11 cellular contexts compared by ENCODE assay signal in the genomic region with DNA sequence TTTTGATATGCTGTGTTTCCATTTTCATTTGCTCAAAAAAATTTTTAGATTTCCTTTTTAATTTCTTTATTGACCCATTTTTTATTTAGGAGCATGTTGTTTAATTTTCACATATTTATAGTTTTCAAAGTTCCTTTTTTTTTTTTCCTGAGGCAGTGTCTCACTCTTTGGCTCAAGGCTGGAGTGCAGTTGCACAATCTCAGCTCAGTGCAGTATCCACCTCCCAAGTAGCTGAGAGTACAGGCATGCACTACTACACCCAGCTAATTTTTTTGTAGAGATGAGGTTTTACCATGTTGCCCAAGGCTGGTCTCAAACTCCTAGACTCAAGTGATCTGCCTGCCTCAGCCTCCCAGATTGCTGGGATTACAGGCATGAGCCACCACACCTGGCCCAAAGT. TPM values are rescaled to one million over a fixed set of nuclear protein-coding genes. Genes with fewer than 3 reads are reported as not detected.
DNase-seq lines count a peak whose midpoint lies in the region; ATAC-seq and TF ChIP-seq lines count a peak whose summit lies in the region.
"Had no signal": no experiment of that assay in that cellular context is flagged by ENCODE, and none has a peak within 500 bp of the region (broad histone marks: within the 10 kb centered on the region; RNA-seq: fewer than 3 reads in every experiment).

No MANE protein-coding gene starts in this region.

- DNase-seq in EL (peak; percentile 54), RWPE2 (ENCODE audit: low spot score) (no peak), fibroblast of the aortic adventitia (ENCODE audit: low read depth) (peak; percentile 90), posterior vena cava (ENCODE audit: low spot score) (peak; percentile 80), NCI-H1694 (lab: John Stamatoyannopoulos, UW) (no peak)
- DNase-seq in activated naive CD8-positive, alpha-beta T cell treated with anti-CD3 and anti-CD28 coated beads, Interleukin-2, amount 50 U/mL, for 24 hours = no peak
- DNase-seq: CD8-positive, alpha-beta memory T cell; NCI-H2081 treated with DMSO at 0.1 percent for 48 hours; stimulated activated CD4-positive, alpha-beta T cell treated with anti-CD3 and anti-CD28 coated beads, Interleukin-15, amount 100 ng/mL, for 24 hours had no signal

- H3K36me3 ChIP-seq in RWPE2 (ENCODE audit: low read depth) = no peaks in the 10 kb centered on the region

- no peaks in the 10 kb centered on the region for H3K9me3 ChIP-seq in RWPE2 (ENCODE audit: severe bottlenecking)

- H3K4me1 ChIP-seq in RWPE2 (ENCODE audit: insufficient read depth, poor library complexity, severe bottlenecking) = no peaks in the 10 kb centered on the region

- H3K9me3 Mint-ChIP-seq in activated naive CD8-positive, alpha-beta T cell treated with anti-CD3 and anti-CD28 coated beads, Interleukin-2, amount 50 U/mL, for 24 hours = peaks cover 8% of the 10 kb centered on the region
- H3K9me3 Mint-ChIP-seq: CD8-positive, alpha-beta memory T cell had no signal

- H3K36me3 Mint-ChIP-seq in activated naive CD8-positive, alpha-beta T cell treated with anti-CD3 and anti-CD28 coated beads, Interleukin-2, amount 50 U/mL, for 24 hours (ENCODE audit: low read depth) = peaks cover 35% of the 10 kb centered on the region

- ATAC-seq in RWPE2 (ENCODE audit: low read depth) (0 out of 3 replicates have a peak, but pooled peaks have one; percentile 23), GM21390 (IDR thresholded peaks at IDR 0.05; ENCODE audit: unreplicated experiment) (no peak), GM19395 (IDR thresholded peaks at IDR 0.05; ENCODE audit: unreplicated experiment) (no peak)
- ATAC-seq in activated naive CD8-positive, alpha-beta T cell treated with anti-CD3 and anti-CD28 coated beads, Interleukin-2, amount 50 U/mL, for 24 hours = no peak

- no peak overlapping the region for H3K4me3 Mint-ChIP-seq in activated naive CD8-positive, alpha-beta T cell treated with anti-CD3 and anti-CD28 coated beads, Interleukin-2, amount 50 U/mL, for 24 hours
- H3K4me3 Mint-ChIP-seq: CD8-positive, alpha-beta memory T cell had no signal

- peaks cover 12% of the 10 kb centered on the region for H3K4me1 Mint-ChIP-seq in activated naive CD8-positive, alpha-beta T cell treated with anti-CD3 and anti-CD28 coated beads, Interleukin-2, amount 50 U/mL, for 24 hours

- no peak for TF ChIP-seq CTCF in RWPE2 (IDR thresholded peaks at IDR 0.05; ENCODE audit: poor library complexity, severe bottlenecking)
- TF ChIP-seq CTCF in fibroblast of the aortic adventitia (IDR thresholded peaks at IDR 0.05; ENCODE audit: insufficient read depth, low read length) = no peak

- H3K27ac Mint-ChIP-seq in activated naive CD8-positive, alpha-beta T cell treated with anti-CD3 and anti-CD28 coated beads, Interleukin-2, amount 50 U/mL, for 24 hours = no peak overlapping the region

- intact Hi-C loops in posterior vena cava (cut with DNase I) = no loop called here

- no peaks in the 10 kb centered on the region for H3K27me3 ChIP-seq in RWPE2 (ENCODE audit: insufficient read depth, poor library complexity, severe bottlenecking)

- H3K27me3 Mint-ChIP-seq in activated naive CD8-positive, alpha-beta T cell treated with anti-CD3 and anti-CD28 coated beads, Interleukin-2, amount 50 U/mL, for 24 hours = no peaks in the 10 kb centered on the region
- H3K27me3 Mint-ChIP-seq: CD8-positive, alpha-beta memory T cell had no signal

- no peak overlapping the region for H3K27ac ChIP-seq in RWPE2 (ENCODE audit: poor library complexity, severe bottlenecking)

- H3K4me3 ChIP-seq in RWPE2 (ENCODE audit: severe bottlenecking) (no peak overlapping the region), fibroblast of the aortic adventitia (ENCODE audit: low read depth, low read length) (no peak overlapping the region)

RNA-seq across cellular contexts. Expression of a gene that starts 36.2 kb away (rescaled TPM):
- total RNA-seq in fibroblast of the aortic adventitia (ENCODE audit: low replicate concordance) (161 and 198 TPM in 2 replicates), posterior vena cava (10 to 100 TPM; 88.9 to 92.4 TPM)

Comparison
In these comparisons a context has a peak if more than half of its experiments do, and no peak if none do; other contexts are left out.
1. DNase-seq: peak in EL (single experiment), fibroblast of the aortic adventitia (single experiment) and posterior vena cava (single experiment); none in RWPE2 (single experiment), NCI-H1694 (single experiment) and activated naive CD8-positive, alpha-beta T cell treated with anti-CD3 and anti-CD28 coated beads, Interleukin-2, amount 50 U/mL, for 24 hours (single experiment).